ENCODE assay signal across 7 cellular contexts in genomic region chr15:41285285-41285684, GRCh38. TPM values are rescaled to one million over a fixed set of nuclear protein-coding genes. Genes with fewer than 3 reads are reported as not detected.
DNase-seq lines count a peak whose midpoint lies in the region; ATAC-seq and TF ChIP-seq lines count a peak whose summit lies in the region.

No MANE protein-coding gene starts in this region.

- H3K4me3 ChIP-seq in HL-60 (replicated peaks; ENCODE audit: insufficient read depth, low read length) (peak overlapping the region; percentile 72), iPS-11a (ENCODE audit: low read depth, low read length) (peak overlapping the region; percentile 98)

- CTCF ChIA-PET in activated CD8-positive, alpha-beta T cell treated with anti-CD3 and anti-CD28 coated beads for 36 hours (lab: Charles Lee) = interaction anchor here (1.0 to 1.5 kb wide), 3 partner anchors 46 to 55 kb away, joined by 3 to 6 read pairs (median 3); partner anchors contain the start of genes EXD1, NUSAP1 and OIP5

- intact Hi-C loops in activated CD8-positive, alpha-beta T cell treated with anti-CD3 and anti-CD28 coated beads for 36 hours (cut with micrococcal nuclease) = loop anchor here (5.0 kb wide), 1 partner anchor 47 kb away; the partner anchor contains the start of genes NUSAP1 and OIP5

- peaks cover 44% of the 10 kb centered on the region for H3K4me1 Mint-ChIP-seq in activated CD8-positive, alpha-beta T cell treated with anti-CD3 and anti-CD28 coated beads for 36 hours (ENCODE audit: low read depth)
- peaks cover 36% of the 10 kb centered on the region for H3K4me1 Mint-ChIP-seq in stimulated activated memory B cell treated with anti-CD40 and anti-IgM and Interleukin-4, amounts not matched to agents 10 μg/mL and 1 μg/mL and 100 μg/mL, for 72 hours

- peaks cover 50% of the 10 kb centered on the region for H3K36me3 Mint-ChIP-seq in activated CD8-positive, alpha-beta T cell treated with anti-CD3 and anti-CD28 coated beads for 36 hours (ENCODE audit: low read depth)
- peaks cover 24% of the 10 kb centered on the region for H3K36me3 Mint-ChIP-seq in stimulated activated memory B cell treated with anti-CD40 and anti-IgM and Interleukin-4, amounts not matched to agents 10 μg/mL and 1 μg/mL and 100 μg/mL, for 72 hours

- no peak for TF ChIP-seq CTCF in HL-60 (IDR thresholded peaks at IDR 0.05; ENCODE audit: insufficient read depth, low read length)
- TF ChIP-seq CTCF in activated CD8-positive, alpha-beta T cell treated with anti-CD3 and anti-CD28 coated beads for 36 hours (IDR thresholded peaks at IDR 0.05) = no peak

- peak overlapping the region; percentile 99 for H3K4me3 Mint-ChIP-seq in activated CD8-positive, alpha-beta T cell treated with anti-CD3 and anti-CD28 coated beads for 36 hours
- H3K4me3 Mint-ChIP-seq in stimulated activated memory B cell treated with anti-CD40 and anti-IgM and Interleukin-4, amounts not matched to agents 10 μg/mL and 1 μg/mL and 100 μg/mL, for 72 hours = peak overlapping the region; percentile 95

- ATAC-seq in activated CD8-positive, alpha-beta T cell treated with anti-CD3 and anti-CD28 coated beads for 36 hours = no peak
- ATAC-seq in stimulated activated memory B cell treated with anti-CD40 and anti-IgM and Interleukin-4, amounts not matched to agents 10 μg/mL and 1 μg/mL and 100 μg/mL, for 72 hours = no peak
- ATAC-seq in HG02840 (IDR thresholded peaks at IDR 0.05; ENCODE audit: low FRiP score, unreplicated experiment) = no peak

- H3K27ac ChIP-seq in HL-60 (replicated peaks) = peak overlapping the region; percentile 95

- H3K27ac Mint-ChIP-seq in activated CD8-positive, alpha-beta T cell treated with anti-CD3 and anti-CD28 coated beads for 36 hours = peak overlapping the region; percentile 99
- peak overlapping the region; percentile 99 for H3K27ac Mint-ChIP-seq in stimulated activated memory B cell treated with anti-CD40 and anti-IgM and Interleukin-4, amounts not matched to agents 10 μg/mL and 1 μg/mL and 100 μg/mL, for 72 hours

- DNase-seq in HL-60 (ENCODE audit: low read depth in 1 of 2, low spot score in 1 of 2) (no peak), activated gamma-delta T cell (lab: John Stamatoyannopoulos, UW) (no peak), NCI-H1092 (lab: John Stamatoyannopoulos, UW) (no peak)
- DNase-seq in activated CD8-positive, alpha-beta T cell treated with anti-CD3 and anti-CD28 coated beads for 36 hours = peak; percentile 19

- H3K9me3 Mint-ChIP-seq in activated CD8-positive, alpha-beta T cell treated with anti-CD3 and anti-CD28 coated beads for 36 hours = no peaks in the 10 kb centered on the region
- no peaks in the 10 kb centered on the region for H3K9me3 Mint-ChIP-seq in stimulated activated memory B cell treated with anti-CD40 and anti-IgM and Interleukin-4, amounts not matched to agents 10 μg/mL and 1 μg/mL and 100 μg/mL, for 72 hours

- no peaks in the 10 kb centered on the region for H3K27me3 ChIP-seq in HL-60 (ENCODE audit: insufficient read depth, poor library complexity, severe bottlenecking)

- POLR2A ChIA-PET in activated CD8-positive, alpha-beta T cell treated with anti-CD3 and anti-CD28 coated beads for 36 hours (lab: Charles Lee) = interaction anchor here (1.4 to 4.0 kb wide), 2 partner anchors 10 to 48 kb away, joined by 5 to 18 read pairs; partner anchors contain the start of genes NUSAP1 and OIP5

- no peaks in the 10 kb centered on the region for H3K27me3 Mint-ChIP-seq in activated CD8-positive, alpha-beta T cell treated with anti-CD3 and anti-CD28 coated beads for 36 hours
- no peaks in the 10 kb centered on the region for H3K27me3 Mint-ChIP-seq in stimulated activated memory B cell treated with anti-CD40 and anti-IgM and Interleukin-4, amounts not matched to agents 10 μg/mL and 1 μg/mL and 100 μg/mL, for 72 hours

RNA-seq across cellular contexts. Expression of gene OIP5, which starts 47.1 kb away (rescaled TPM):
- total RNA-seq in activated CD8-positive, alpha-beta T cell treated with anti-CD3 and anti-CD28 coated beads for 36 hours = 10 to 100 TPM; 13.5 to 13.6 TPM

RNA-seq across cellular contexts. Expression of gene NUSAP1, which starts 47.4 kb away (rescaled TPM):
- 100 to 1,000 TPM; 163 to 170 TPM for total RNA-seq in activated CD8-positive, alpha-beta T cell treated with anti-CD3 and anti-CD28 coated beads for 36 hours

RNA-seq across cellular contexts. Expression of gene CHP1, which starts 54.2 kb away (rescaled TPM):
- total RNA-seq in activated CD8-positive, alpha-beta T cell treated with anti-CD3 and anti-CD28 coated beads for 36 hours = 10 to 100 TPM; 31.6 to 34.7 TPM

RNA-seq across cellular contexts. Expression of gene EXD1, which starts 54.7 kb away (rescaled TPM):
- total RNA-seq in activated CD8-positive, alpha-beta T cell treated with anti-CD3 and anti-CD28 coated beads for 36 hours = not detected
